7 cellular contexts compared by ENCODE assay signal in genomic region chr17:36148559-36149295, GRCh38. TPM values are rescaled to one million over a fixed set of nuclear protein-coding genes. Genes with fewer than 3 reads are reported as not detected.
DNase-seq lines count a peak whose midpoint lies in the region; ATAC-seq and TF ChIP-seq lines count a peak whose summit lies in the region.

No MANE protein-coding gene starts in this region.

- intact Hi-C loops in PC-3 (cut with micrococcal nuclease) (loop anchor here (1.0 kb wide), 1 partner anchor 179 kb away; no protein-coding TSS in a partner anchor), stomach (cut with DNase I; ENCODE audit: low total_unique reads) (loop anchor here (10.0 kb wide), 1 partner anchor 174 kb away; no protein-coding TSS in a partner anchor)

- H3K4me1 ChIP-seq in PC-3 (ENCODE audit: insufficient read depth, low read length): no peaks in the 10 kb centered on the region
- H3K4me1 ChIP-seq in stomach: peaks cover 0 to 12% (median 3%) of the 10 kb centered on the region in 4 donors

- TF ChIP-seq CTCF in GM12872 (IDR thresholded peaks at IDR 0.05; ENCODE audit: insufficient read depth, low read depth, low read length) (peak; percentile 98), PC-3 (conservative IDR thresholded peaks at IDR 0.05; ENCODE audit: low read depth, low read length) (peak; percentile 92), neural cell (IDR thresholded peaks at IDR 0.05; ENCODE audit: poor library complexity, severe bottlenecking) (peak; percentile 83), stomach (IDR thresholded peaks at IDR 0.05) (peak in 6 of 7 experiments; percentile 12 to 98 (median 94))

- H3K9me2 ChIP-seq in PC-3 (replicated peaks; ENCODE audit: low read length) (no peaks in the 10 kb centered on the region), neural cell (ENCODE audit: insufficient read depth, low read length) (no peaks in the 10 kb centered on the region)

- DNase-seq in PC-3 (peak; percentile 55), activated T-helper 1 cell treated with Interleukin-2 at 50 U/mL for 16 hours (ENCODE audit: low read depth) (peak; percentile 41), fibroblast of peridontal ligament (ENCODE audit: extremely low read depth) (peak; percentile 56), stomach (peak; percentile 70)

- H3K27me3 ChIP-seq in PC-3 (ENCODE audit: low read length): peaks cover 19% of the 10 kb centered on the region
- no peaks in the 10 kb centered on the region for H3K27me3 ChIP-seq in neural cell (ENCODE audit: insufficient read depth, low read depth, low read length)
- peaks cover 0 to 42% (median 5%) of the 10 kb centered on the region in 3 donors for H3K27me3 ChIP-seq in stomach

- no peaks in the 10 kb centered on the region for H3K79me2 ChIP-seq in PC-3 (ENCODE audit: low read length)
- H3K79me2 ChIP-seq in neural cell (replicated peaks; ENCODE audit: insufficient read depth, low read length): no peaks in the 10 kb centered on the region

- no peak overlapping the region for H3K9ac ChIP-seq in PC-3 (ENCODE audit: low read length)
- H3K9ac ChIP-seq in neural cell (ENCODE audit: low read length): no peak overlapping the region

- no peak for TF ChIP-seq POLR2A in stomach (IDR thresholded peaks at IDR 0.05)

- H3K9me3 ChIP-seq in PC-3 (ENCODE audit: low read length) (no peaks in the 10 kb centered on the region), neural cell (ENCODE audit: low read length) (no peaks in the 10 kb centered on the region), stomach (no peaks in the 10 kb centered on the region)

- no peaks in the 10 kb centered on the region for H3F3A ChIP-seq in PC-3 (ENCODE audit: low read length, unreplicated experiment)
- no peaks in the 10 kb centered on the region for H3F3A ChIP-seq in neural cell (ENCODE audit: insufficient read depth, low read length, poor library complexity, severe bottlenecking)

- H2AFZ ChIP-seq in PC-3 (ENCODE audit: low read length) (0 out of 2 replicates have a peak overlapping the region, but pooled peaks have one; percentile 34), neural cell (ENCODE audit: low read depth, low read length) (no peak overlapping the region)

- H3K4me3 ChIP-seq in PC-3 (ENCODE audit: low read length) (no peak overlapping the region), neural cell (ENCODE audit: low read length) (no peak overlapping the region), stomach (no peak overlapping the region)

- H4K20me1 ChIP-seq in PC-3 (ENCODE audit: low read length) (no peaks in the 10 kb centered on the region), neural cell (ENCODE audit: insufficient read depth) (no peaks in the 10 kb centered on the region)

- CTCF ChIA-PET in PC-3 (lab: Charles Lee): interaction anchor here (1.0 kb wide), 1 partner anchor 179 kb away, joined by 4 read pairs; no protein-coding TSS in a partner anchor

- H3K36me3 ChIP-seq in PC-3 (ENCODE audit: low read depth, low read length) (peaks cover 3% of the 10 kb centered on the region; the same call in 1 of the 2 replicates), neural cell (ENCODE audit: insufficient read depth, low read length) (no peaks in the 10 kb centered on the region), stomach (no peaks in the 10 kb centered on the region)

- H3K4me2 ChIP-seq in PC-3 (ENCODE audit: low read length) (peak overlapping the region; percentile 37; the same call in 1 of the 2 replicates), neural cell (ENCODE audit: low read length) (no peak overlapping the region)

- no TSS peak for BruUV-seq in PC-3 (replicated peaks; lab: Mats Ljungman, UMichigan)

- peak; percentile 74 for TF ChIP-seq RAD21 in neural cell (conservative IDR thresholded peaks at IDR 0.05)

- WGBS in stomach, 5 donors: 36 to 43% (median 40%) methylated on average over 6 of the region's 6 CpGs

- ATAC-seq in HG03342 (IDR thresholded peaks at IDR 0.05; ENCODE audit: unreplicated experiment) (peak; percentile 55), PC-3 (peak; percentile 86)

- POLR2A ChIA-PET in PC-3 (lab: Charles Lee; ENCODE audit: unreplicated experiment): no interaction called here

- no peak overlapping the region for H3K27ac ChIP-seq in PC-3 (ENCODE audit: low read length)
- H3K27ac ChIP-seq in neural cell (ENCODE audit: low read length): no peak overlapping the region
- no peak overlapping the region for H3K27ac ChIP-seq in stomach

- TF ChIP-seq EP300 in neural cell (conservative IDR thresholded peaks at IDR 0.05; ENCODE audit: poor library complexity, severe bottlenecking) (no peak), stomach (IDR thresholded peaks at IDR 0.05) (no peak)

TF ChIP-seq in neural cell, 6 proteins besides CTCF, POLR2A, EP300 and RAD21:
- peak; percentile 76 for TF ChIP-seq SMC3 (conservative IDR thresholded peaks at IDR 0.05; ENCODE audit: poor library complexity)
- TF ChIP-seq, protein P1, sequence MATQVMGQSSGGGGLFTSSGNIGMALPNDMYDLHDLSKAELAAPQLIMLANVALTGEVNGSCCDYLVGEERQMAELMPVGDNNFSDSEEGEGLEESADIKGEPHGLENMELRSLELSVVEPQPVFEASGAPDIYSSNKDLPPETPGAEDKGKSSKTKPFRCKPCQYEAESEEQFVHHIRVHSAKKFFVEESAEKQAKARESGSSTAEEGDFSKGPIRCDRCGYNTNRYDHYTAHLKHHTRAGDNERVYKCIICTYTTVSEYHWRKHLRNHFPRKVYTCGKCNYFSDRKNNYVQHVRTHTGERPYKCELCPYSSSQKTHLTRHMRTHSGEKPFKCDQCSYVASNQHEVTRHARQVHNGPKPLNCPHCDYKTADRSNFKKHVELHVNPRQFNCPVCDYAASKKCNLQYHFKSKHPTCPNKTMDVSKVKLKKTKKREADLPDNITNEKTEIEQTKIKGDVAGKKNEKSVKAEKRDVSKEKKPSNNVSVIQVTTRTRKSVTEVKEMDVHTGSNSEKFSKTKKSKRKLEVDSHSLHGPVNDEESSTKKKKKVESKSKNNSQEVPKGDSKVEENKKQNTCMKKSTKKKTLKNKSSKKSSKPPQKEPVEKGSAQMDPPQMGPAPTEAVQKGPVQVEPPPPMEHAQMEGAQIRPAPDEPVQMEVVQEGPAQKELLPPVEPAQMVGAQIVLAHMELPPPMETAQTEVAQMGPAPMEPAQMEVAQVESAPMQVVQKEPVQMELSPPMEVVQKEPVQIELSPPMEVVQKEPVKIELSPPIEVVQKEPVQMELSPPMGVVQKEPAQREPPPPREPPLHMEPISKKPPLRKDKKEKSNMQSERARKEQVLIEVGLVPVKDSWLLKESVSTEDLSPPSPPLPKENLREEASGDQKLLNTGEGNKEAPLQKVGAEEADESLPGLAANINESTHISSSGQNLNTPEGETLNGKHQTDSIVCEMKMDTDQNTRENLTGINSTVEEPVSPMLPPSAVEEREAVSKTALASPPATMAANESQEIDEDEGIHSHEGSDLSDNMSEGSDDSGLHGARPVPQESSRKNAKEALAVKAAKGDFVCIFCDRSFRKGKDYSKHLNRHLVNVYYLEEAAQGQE (IDR thresholded peaks at IDR 0.05; ENCODE audit: borderline replicate concordance): no peak

RNA-seq across cellular contexts. Expression of gene TBC1D3B, which starts 27.7 kb away (rescaled TPM):
- total RNA-seq in PC-3 (2014; rRNA removed) (1.4 and 4.3 TPM in 2 replicates), stomach (1 to 10 TPM in 2 of 5 donors, not detected in 3; 1.5 to 1.7 TPM)
- polyA plus RNA-seq in neural cell (6.9 and 9.8 TPM in 2 replicates), stomach (1 to 10 TPM in 1 of 3 donors, under 1 TPM in 1, not detected in 1; 0.81 to 4.6 TPM)
- 2.9 and 5.1 TPM in 2 replicates for polyA minus RNA-seq in neural cell

RNA-seq across cellular contexts. Expression of gene CCL4, which starts 45.1 kb away (rescaled TPM):
- total RNA-seq in PC-3 (2014; rRNA removed): not detected in 2 replicates
- polyA plus RNA-seq in neural cell: not detected in 2 replicates
- not detected in 2 replicates for polyA minus RNA-seq in neural cell
- 10 to 100 TPM in 1 of 5 donors, 1 to 10 TPM in 2, not detected in 2; 1.8 to 10.7 (median 9.3) TPM for total RNA-seq in stomach
- polyA plus RNA-seq in stomach: 1 to 10 TPM; 1.6 to 8.1 (median 8.1) TPM

RNA-seq across cellular contexts. Expression of gene CCL3L1, which starts 47.8 kb away (rescaled TPM):
- total RNA-seq in PC-3 (2014; rRNA removed): not detected in 2 replicates
- not detected in 2 replicates for polyA plus RNA-seq in neural cell
- not detected in 2 replicates for polyA minus RNA-seq in neural cell
- total RNA-seq in stomach: 10 to 100 TPM in 1 of 5 donors, not detected in 4; 34.4 TPM
- polyA plus RNA-seq in stomach: 1 to 10 TPM in 2 of 3 donors, under 1 TPM in 1; 0.30 to 2.7 (median 1.2) TPM

RNA-seq across cellular contexts. Expression of gene CCL3, which starts 58.8 kb away (rescaled TPM):
- total RNA-seq in PC-3 (2014; rRNA removed) (not detected in 2 replicates), stomach (1 to 10 TPM in 2 of 5 donors, not detected in 3; 2.9 to 7.2 TPM)
- polyA plus RNA-seq in neural cell (not detected in 2 replicates), stomach (10 to 100 TPM in 1 of 3 donors, 1 to 10 TPM in 2; 2.0 to 19.1 (median 2.9) TPM)
- polyA minus RNA-seq in neural cell: not detected in 2 replicates
